Comparison of ENCODE assay signal across 1 cellular context in the genomic region with DNA sequence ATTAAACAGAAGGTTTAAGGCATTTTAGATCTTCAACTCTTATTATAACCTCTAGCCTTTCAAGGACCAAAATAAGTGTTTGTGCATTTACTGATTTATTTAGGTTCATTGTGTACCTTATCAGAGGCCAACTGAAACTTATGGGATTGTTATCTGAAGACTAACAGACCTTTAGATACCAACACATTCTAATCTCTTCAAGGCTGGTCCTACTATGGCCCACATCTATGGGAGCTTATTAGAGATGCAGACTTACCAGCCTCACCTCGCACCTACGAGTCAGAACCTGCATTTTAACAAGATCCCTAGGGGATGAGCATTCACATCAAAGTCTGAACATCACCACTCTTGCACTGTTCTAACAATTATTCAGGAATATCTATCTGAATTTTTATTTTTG.
TF ChIP-seq lines count a peak whose summit lies in the region.

No MANE protein-coding gene starts in this region.

TF ChIP-seq in H1, 55 proteins besides CTCF, POLR2A, EP300 and RAD21:
- TF ChIP-seq CTBP2 (IDR thresholded peaks at IDR 0.05; ENCODE audit: borderline replicate concordance, insufficient read depth, insufficient read length, low read length) (no peak), SP4 (IDR thresholded peaks at IDR 0.05; ENCODE audit: low read length) (no peak)
